In genomic region chr14:75273272-75274044, GRCh38 we compare ENCODE assay signal across 8 cellular contexts. TPM values are rescaled to one million over a fixed set of nuclear protein-coding genes. Genes with fewer than 3 reads are reported as not detected.
DNase-seq lines count a peak whose midpoint lies in the region; ATAC-seq and TF ChIP-seq lines count a peak whose summit lies in the region.
"Had no signal": no experiment of that assay in that cellular context is flagged by ENCODE, and none has a peak within 500 bp of the region (broad histone marks: within the 10 kb centered on the region; RNA-seq: fewer than 3 reads in every experiment).

No MANE protein-coding gene starts in this region.

- H3K4me1 ChIP-seq in ascending aorta = peaks cover 6 to 17% of the 10 kb centered on the region in 2 donors
- peaks cover 11% of the 10 kb centered on the region for H3K4me1 ChIP-seq in hepatocyte (ENCODE audit: insufficient read depth)

- DNase-seq in GM03348 (ENCODE audit: low spot score) = peak; percentile 59
- DNase-seq in ascending aorta (ENCODE audit: low spot score in 2 of 2) = no peak
- peak; percentile 34 for DNase-seq in hepatocyte (ENCODE audit: low spot score)
- DNase-seq in superior temporal gyrus (ENCODE audit: extremely low spot score) = peak; percentile 52
- DNase-seq in NCI-H774 (lab: John Stamatoyannopoulos, UW) = no peak
- DNase-seq: NCI-H510A had no signal

- H3K27me3 ChIP-seq in ascending aorta = no peaks in the 10 kb centered on the region
- no peaks in the 10 kb centered on the region for H3K27me3 ChIP-seq in hepatocyte

- no peak overlapping the region for H3K4me2 ChIP-seq in hepatocyte

- H3K36me3 ChIP-seq in ascending aorta (no peaks in the 10 kb centered on the region), hepatocyte (replicated peaks; ENCODE audit: insufficient read depth, low read depth) (no peaks in the 10 kb centered on the region)

- H3K4me3 ChIP-seq in ascending aorta (no peak overlapping the region), hepatocyte (no peak overlapping the region)

- WGBS in hepatocyte (ENCODE audit: low lambda C conversion rate, missing lambda C conversion rate) = 70% methylated on average over 13 of the region's 13 CpGs

- no peak overlapping the region for H2AFZ ChIP-seq in hepatocyte

- no peaks in the 10 kb centered on the region for H3K9me3 ChIP-seq in ascending aorta
- no peaks in the 10 kb centered on the region for H3K9me3 ChIP-seq in hepatocyte (ENCODE audit: low read depth)

- H3K79me2 ChIP-seq in hepatocyte = no peaks in the 10 kb centered on the region

- intact Hi-C loops in ascending aorta (cut with DNase I) = no loop called here

- ATAC-seq in HG03039 (IDR thresholded peaks at IDR 0.05; ENCODE audit: unreplicated experiment) = no peak
- ATAC-seq in HG03378 (IDR thresholded peaks at IDR 0.05; ENCODE audit: unreplicated experiment) = no peak

- TF ChIP-seq CTCF in ascending aorta (IDR thresholded peaks at IDR 0.05) (no peak), hepatocyte (IDR thresholded peaks at IDR 0.05; ENCODE audit: poor library complexity) (no peak)

- no peaks in the 10 kb centered on the region for H4K20me1 ChIP-seq in hepatocyte (ENCODE audit: insufficient read depth, poor library complexity, severe bottlenecking)

- H3K9me2 ChIP-seq in hepatocyte (replicated peaks; ENCODE audit: insufficient read depth) = no peaks in the 10 kb centered on the region

- H3K27ac ChIP-seq in ascending aorta = peak overlapping the region; percentile 95 to 100
- peak overlapping the region; percentile 32 for H3K27ac ChIP-seq in hepatocyte

RNA-seq across cellular contexts. Expression of gene FOS, which starts 5.2 kb away (rescaled TPM):
- total RNA-seq in ascending aorta (4,268 TPM), hepatocyte (657 and 865 TPM in 2 replicates)
- 935 and 1,189 TPM in 2 replicates for polyA plus RNA-seq in hepatocyte

Comparison
In these comparisons a context has a peak if more than half of its experiments do, and no peak if none do; other contexts are left out.
1. DNase-seq: peak in GM03348 (single experiment), hepatocyte (single experiment) and superior temporal gyrus (single experiment); none in ascending aorta (0 of 2) and NCI-H774 (single experiment).